ENCODE assay signal across 28 cellular contexts in genomic region chr22:25827415-25827814, GRCh38.
A peak's percentile ranks its signal among the peaks of the same experiment; 100 is the strongest.
DNase-seq lines count a peak whose midpoint lies in the region; ATAC-seq lines count a peak whose summit lies in the region.
"Had no signal": no experiment of that assay in that cellular context is flagged by ENCODE, and none has a peak within 500 bp of the region (broad histone marks: within the 10 kb centered on the region; RNA-seq: fewer than 3 reads in every experiment).

No MANE protein-coding gene starts in this region.

- no peaks in the 10 kb centered on the region for H3K4me1 Mint-ChIP-seq in activated T-helper 17 cell treated with anti-CD3 and anti-CD28 coated beads, Interleukin-2, amount 50 U/mL, for 72 hours
- H3K4me1 Mint-ChIP-seq: activated naive CD8-positive, alpha-beta T cell treated with anti-CD3 and anti-CD28 coated beads for 36 hours; naive B cell; stimulated activated effector memory CD8-positive, alpha-beta T cell treated with anti-CD3 and anti-CD28 coated beads, Interleukin-12 subunit alpha, Interleukin-12 subunit beta, amount 100 ng/mL, for 72 hours; WTC11 had no signal

- H3K4me3 ChIP-seq in right cardiac atrium (ENCODE audit: low read length): no peak overlapping the region
- H3K4me3 ChIP-seq: coronary artery, GM23248, psoas muscle, SJCRH30 had no signal

- DNase-seq in cardiac septum (ENCODE audit: low spot score) (peak; percentile 17), Right ventricle myocardium superior (no peak), islet precursor cell (peak; percentile 46), superior temporal gyrus (ENCODE audit: extremely low spot score) (peak; percentile 47), GM03348 (ENCODE audit: low spot score) (no peak), right cardiac atrium (no peak)
- DNase-seq: ACHN; activated CD4-positive, alpha-beta T cell treated with anti-CD3 and anti-CD28 coated beads, Interleukin-2, amount 50 U/mL, for 1 hour; activated effector memory CD4-positive, alpha-beta T cell treated with anti-CD3 and anti-CD28 coated beads, Interleukin-2, amount 50 U/mL, for 16 hours; activated naive CD8-positive, alpha-beta T cell treated with anti-CD3 and anti-CD28 coated beads for 36 hours; activated T-cell treated with anti-CD3 and anti-CD28 coated beads, Interleukin-2, amount 50 U/mL, for 1 hour; BE2C; CD8-positive, alpha-beta T cell; DMS79; GM23248; IMR-90; naive B cell; NCI-H1694 treated with DMSO at 0.1 percent for 48 hours; NCI-H2171 treated with DMSO at 0.1 percent for 48 hours; NCI-H524 treated with DMSO at 0.1 percent for 48 hours; psoas muscle; SJCRH30; trophoblast cell had no signal

- no peaks in the 10 kb centered on the region for H3K27me3 ChIP-seq in right cardiac atrium (ENCODE audit: control insufficient read depth, insufficient read depth)
- H3K27me3 ChIP-seq: BE2C, SJCRH30 had no signal

- peaks cover 1% of the 10 kb centered on the region for H3K9me3 Mint-ChIP-seq in activated T-helper 17 cell treated with anti-CD3 and anti-CD28 coated beads, Interleukin-2, amount 50 U/mL, for 72 hours
- H3K9me3 Mint-ChIP-seq: activated naive CD8-positive, alpha-beta T cell treated with anti-CD3 and anti-CD28 coated beads for 36 hours; CD8-positive, alpha-beta T cell; stimulated activated effector memory CD8-positive, alpha-beta T cell treated with anti-CD3 and anti-CD28 coated beads, Interleukin-12 subunit alpha, Interleukin-12 subunit beta, amount 100 ng/mL, for 72 hours had no signal

- 70% methylated on average over 9 of the region's 9 CpGs for WGBS in right cardiac atrium

- H3K36me3 Mint-ChIP-seq in activated T-helper 17 cell treated with anti-CD3 and anti-CD28 coated beads, Interleukin-2, amount 50 U/mL, for 72 hours (ENCODE audit: low read depth): no peaks in the 10 kb centered on the region
- H3K36me3 Mint-ChIP-seq: activated naive CD8-positive, alpha-beta T cell treated with anti-CD3 and anti-CD28 coated beads for 36 hours; CD8-positive, alpha-beta T cell; stimulated activated effector memory CD8-positive, alpha-beta T cell treated with anti-CD3 and anti-CD28 coated beads, Interleukin-12 subunit alpha, Interleukin-12 subunit beta, amount 100 ng/mL, for 72 hours had no signal

- intact Hi-C loops in cardiac septum (cut with DNase I): no loop called here
- intact Hi-C loops in Right ventricle myocardium superior (cut with DNase I): no loop called here
- intact Hi-C loops in right cardiac atrium (cut with DNase I): no loop called here

- peaks cover 19% of the 10 kb centered on the region for H3K27me3 Mint-ChIP-seq in activated T-helper 17 cell treated with anti-CD3 and anti-CD28 coated beads, Interleukin-2, amount 50 U/mL, for 72 hours

- H3K27ac ChIP-seq in angular gyrus (ENCODE audit: low read depth, low read length): peak overlapping the region; percentile 62
- H3K27ac ChIP-seq in right cardiac atrium (ENCODE audit: low read length): no peak overlapping the region
- H3K27ac ChIP-seq: coronary artery, GM23248, psoas muscle, SJCRH30 had no signal

- H3K27ac Mint-ChIP-seq in activated T-helper 17 cell treated with anti-CD3 and anti-CD28 coated beads, Interleukin-2, amount 50 U/mL, for 72 hours: no peak overlapping the region
- H3K27ac Mint-ChIP-seq: activated naive CD8-positive, alpha-beta T cell treated with anti-CD3 and anti-CD28 coated beads for 36 hours; CD8-positive, alpha-beta T cell; naive B cell; stimulated activated effector memory CD8-positive, alpha-beta T cell treated with anti-CD3 and anti-CD28 coated beads, Interleukin-12 subunit alpha, Interleukin-12 subunit beta, amount 100 ng/mL, for 72 hours; WTC11 had no signal

- H3K9me3 ChIP-seq in right cardiac atrium (ENCODE audit: control insufficient read depth, low read length): no peaks in the 10 kb centered on the region
- H3K9me3 ChIP-seq: BE2C, psoas muscle, SJCRH30 had no signal

- H3K4me1 ChIP-seq in right cardiac atrium (ENCODE audit: control insufficient read depth, insufficient read depth, low read length): no peaks in the 10 kb centered on the region
- H3K4me1 ChIP-seq: BE2C, SJCRH30 had no signal

- H3K4me3 Mint-ChIP-seq in activated T-helper 17 cell treated with anti-CD3 and anti-CD28 coated beads, Interleukin-2, amount 50 U/mL, for 72 hours: no peak overlapping the region
- H3K4me3 Mint-ChIP-seq: activated naive CD8-positive, alpha-beta T cell treated with anti-CD3 and anti-CD28 coated beads for 36 hours; CD8-positive, alpha-beta T cell; naive B cell; stimulated activated effector memory CD8-positive, alpha-beta T cell treated with anti-CD3 and anti-CD28 coated beads, Interleukin-12 subunit alpha, Interleukin-12 subunit beta, amount 100 ng/mL, for 72 hours; WTC11 had no signal

- ATAC-seq in Right ventricle myocardium superior (ENCODE audit: poor library complexity) (no peak), right cardiac atrium (no peak)
- ATAC-seq in activated T-helper 17 cell treated with anti-CD3 and anti-CD28 coated beads, Interleukin-2, amount 50 U/mL, for 72 hours (replicated peaks): no peak
- ATAC-seq: CD8-positive, alpha-beta T cell; psoas muscle; stimulated activated effector memory CD8-positive, alpha-beta T cell treated with anti-CD3 and anti-CD28 coated beads, Interleukin-12 subunit alpha, Interleukin-12 subunit beta, amount 100 ng/mL, for 72 hours; WTC11 had no signal

Comparison
In these comparisons a context has a peak if more than half of its experiments do, and no peak if none do; other contexts are left out.
1. DNase-seq: peak in cardiac septum (single experiment), islet precursor cell (single experiment) and superior temporal gyrus (single experiment); none in Right ventricle myocardium superior (single experiment), GM03348 (single experiment) and right cardiac atrium (0 of 3).